ENCODE assay signal across 21 cellular contexts in genomic region chr16:85918436-85918835, GRCh38. TPM values are rescaled to one million over a fixed set of nuclear protein-coding genes. Genes with fewer than 3 reads are reported as not detected.
A peak's percentile ranks its signal among the peaks of the same experiment; 100 is the strongest.
DNase-seq lines count a peak whose midpoint lies in the region; ATAC-seq and TF ChIP-seq lines count a peak whose summit lies in the region.
"Had no signal": no experiment of that assay in that cellular context is flagged by ENCODE, and none has a peak within 500 bp of the region (broad histone marks: within the 10 kb centered on the region; RNA-seq: fewer than 3 reads in every experiment).

No MANE protein-coding gene starts in this region.

- H3K27ac ChIP-seq in BLaER1 treated with 17β-estradiol and CSF1 and Interleukin-3, amounts not matched to agents 10 nM and 100 nM: peak overlapping the region in 9 of 11 experiments; percentile 32 to 100 (median 94); a peak in 17 of 22 replicates
- no peak overlapping the region for H3K27ac ChIP-seq in IMR-90 (ENCODE audit: insufficient read depth, low read length)
- H3K27ac ChIP-seq in neuronal stem cell (replicated peaks; ENCODE audit: low read length): no peak overlapping the region
- H3K27ac ChIP-seq: C4-2B, GM23248, SJCRH30 had no signal

- H3K9me3 ChIP-seq in BLaER1 treated with 17β-estradiol and CSF1 and Interleukin-3, amounts not matched to agents 10 nM and 100 nM (replicated peaks in 1 of 11): peaks cover 0 to 25% (median 4%) of the 10 kb centered on the region in 11 experiments; a peak in 8 of 22 replicates
- H3K9me3 ChIP-seq in IMR-90 (ENCODE audit: control insufficient read depth, insufficient read depth, low read length): no peaks in the 10 kb centered on the region
- no peaks in the 10 kb centered on the region for H3K9me3 ChIP-seq in neuronal stem cell (replicated peaks in 1 of 2; ENCODE audit: control insufficient read depth in 2 of 2, insufficient read depth in 1 of 2, low read depth in 1 of 2, low read length in 2 of 2)
- H3K9me3 ChIP-seq: HAP-1, SJCRH30 had no signal

- WGBS in IMR-90 (ENCODE audit: extremely low coverage in 2 of 2, insufficient read length in 1 of 2), 2 experiments: 91% methylated on average over 28 of the region's 30 CpGs; no CpG with 5 or more reads in 1 of the 2 experiments
- WGBS in neuronal stem cell (ENCODE audit: extremely low coverage in 2 of 2, insufficient read length in 2 of 2, insufficient replicate concordance in 1 of 2), 2 donors: no CpG with 5 or more reads among the region's 30 CpGs

- H3K14ac ChIP-seq in IMR-90 (replicated peaks; ENCODE audit: low read depth, low read length): no peak overlapping the region
- H3K14ac ChIP-seq in neuronal stem cell (ENCODE audit: low read length): peak overlapping the region; percentile 5

- DNase-seq in IMR-90: no peak
- peak; percentile 85 for DNase-seq in chondrocyte (ENCODE audit: low spot score)
- no peak for DNase-seq in neuronal stem cell (ENCODE audit: low spot score)
- no peak for DNase-seq in OCI-M1 (lab: John Stamatoyannopoulos, UW)
- no peak for DNase-seq in EL
- no peak for DNase-seq in anterior cingulate cortex (lab: John Stamatoyannopoulos, UW)
- DNase-seq: DMS79 treated with DMSO at 0.1 percent for 48 hours, GM23248, KBM-7, NCI-H1105 treated with DMSO at 0.1 percent for 48 hours, NCI-H1694 treated with DMSO at 0.1 percent for 48 hours, NCI-H2107, NCI-H226, NCI-H524, SJCRH30 had no signal

- H2BK5ac ChIP-seq in IMR-90 (ENCODE audit: low read depth, low read length, poor library complexity, severe bottlenecking) (no peak overlapping the region), neuronal stem cell (ENCODE audit: low read length) (no peak overlapping the region)

- H2BK15ac ChIP-seq in IMR-90 (ENCODE audit: low read depth, low read length): no peak overlapping the region
- peak overlapping the region; percentile 24 for H2BK15ac ChIP-seq in neuronal stem cell (ENCODE audit: low read length)

- peak overlapping the region in 8 of 11 experiments; percentile 88 to 97 (median 94); a peak in 14 of 22 replicates for H3K4me2 ChIP-seq in BLaER1 treated with 17β-estradiol and CSF1 and Interleukin-3, amounts not matched to agents 10 nM and 100 nM
- H3K4me2 ChIP-seq in IMR-90 (ENCODE audit: low read depth, low read length) (no peak overlapping the region), neuronal stem cell (ENCODE audit: insufficient read depth, low read length, poor library complexity, severe bottlenecking) (no peak overlapping the region)

- H4K8ac ChIP-seq in IMR-90 (ENCODE audit: low read depth in 2 of 2, low read length in 2 of 2) (no peak overlapping the region), neuronal stem cell (ENCODE audit: low read depth, low read length) (no peak overlapping the region)

- no TSS peak for BruUV-seq in IMR-90 (replicated peaks; lab: Mats Ljungman, UMichigan)

- H3K9me1 ChIP-seq in IMR-90 (ENCODE audit: insufficient read depth, low read length): no peaks in the 10 kb centered on the region

- H3K36me3 Mint-ChIP-seq in chondrocyte (ENCODE audit: low read depth): no peaks in the 10 kb centered on the region

- ATAC-seq in IMR-90 (ENCODE audit: low read depth) (no peak), GM21576 (IDR thresholded peaks at IDR 0.05; ENCODE audit: unreplicated experiment) (no peak)
- ATAC-seq: Panc1 had no signal

- H3K79me1 ChIP-seq in IMR-90 (ENCODE audit: low read depth in 1 of 2, low read length in 2 of 2) (no peaks in the 10 kb centered on the region), neuronal stem cell (ENCODE audit: low read depth, low read length) (no peaks in the 10 kb centered on the region)

- no peak overlapping the region for H2BK120ac ChIP-seq in IMR-90 (ENCODE audit: low read depth, low read length)
- no peak overlapping the region for H2BK120ac ChIP-seq in neuronal stem cell (ENCODE audit: low read depth, low read length)

- no peak overlapping the region for H2BK20ac ChIP-seq in IMR-90 (ENCODE audit: low read depth, low read length)

- H3K4me1 Mint-ChIP-seq in chondrocyte (ENCODE audit: low read depth): no peaks in the 10 kb centered on the region

- H3K18ac ChIP-seq in IMR-90 (ENCODE audit: low read depth, low read length) (no peak overlapping the region), neuronal stem cell (ENCODE audit: low read length) (peak overlapping the region; percentile 45)

- H2AK5ac ChIP-seq in IMR-90 (ENCODE audit: low read depth, low read length) (no peak overlapping the region), neuronal stem cell (ENCODE audit: low read depth, low read length) (no peak overlapping the region)

- intact Hi-C loops in IMR-90 (cut with micrococcal nuclease): no loop called here

- CTCF ChIA-PET in IMR-90 (lab: Yijun Ruan, JAX): interaction anchor here (0.9 kb wide), 1 partner anchor 15 kb away, joined by 3 read pairs; no protein-coding TSS in a partner anchor

- H3K27me3 Mint-ChIP-seq in chondrocyte (ENCODE audit: low read depth): peaks cover 27% of the 10 kb centered on the region

- dilution Hi-C loops in IMR-90 (cut with HindIII; ENCODE audit: low sequenced_read_pairs, unreplicated experiment): no loop called here

- no peak for TF ChIP-seq RAD21 in IMR-90 (IDR thresholded peaks at IDR 0.05; ENCODE audit: low read length)

- peaks cover 47 to 100% (median 97%) of the 10 kb centered on the region in 11 experiments for H3K36me3 ChIP-seq in BLaER1 treated with 17β-estradiol and CSF1 and Interleukin-3, amounts not matched to agents 10 nM and 100 nM
- H3K36me3 ChIP-seq in IMR-90 (ENCODE audit: control insufficient read depth, insufficient read depth, low read length): no peaks in the 10 kb centered on the region
- no peaks in the 10 kb centered on the region for H3K36me3 ChIP-seq in neuronal stem cell (replicated peaks in 1 of 2; ENCODE audit: control insufficient read depth in 2 of 2, insufficient read depth in 2 of 2, low read length in 2 of 2)
- H3K36me3 ChIP-seq: HAP-1, SJCRH30 had no signal

- no peak overlapping the region for H4K5ac ChIP-seq in IMR-90 (ENCODE audit: low read depth, low read length)

- no peaks in the 10 kb centered on the region for H3K27me3 ChIP-seq in BLaER1 treated with 17β-estradiol and CSF1 and Interleukin-3, amounts not matched to agents 10 nM and 100 nM
- peaks cover 34% of the 10 kb centered on the region for H3K27me3 ChIP-seq in IMR-90 (ENCODE audit: control insufficient read depth, insufficient read depth, low read length)
- H3K27me3 ChIP-seq in neuronal stem cell (ENCODE audit: control insufficient read depth in 3 of 3, insufficient read depth in 3 of 3, low read depth in 1 of 3, low read length in 3 of 3): peaks cover 0 to 66% (median 0%) of the 10 kb centered on the region in 3 experiments
- H3K27me3 ChIP-seq: SJCRH30 had no signal

- peak overlapping the region in 7 of 11 experiments; percentile 10 to 87 (median 76); a peak in 8 of 22 replicates for H3K9ac ChIP-seq in BLaER1 treated with 17β-estradiol and CSF1 and Interleukin-3, amounts not matched to agents 10 nM and 100 nM
- H3K9ac ChIP-seq in IMR-90 (ENCODE audit: low read depth, low read length) (no peak overlapping the region), neuronal stem cell (ENCODE audit: low read depth, low read length, poor library complexity) (peak overlapping the region; percentile 2)
- H3K9ac ChIP-seq: GM23248 had no signal

- in situ Hi-C loops in IMR-90 (cut with MboI; ENCODE audit: low sequenced_read_pairs): no loop called here

- H3K27ac Mint-ChIP-seq in chondrocyte (ENCODE audit: unreplicated experiment): no peak overlapping the region

- H3K23ac ChIP-seq in IMR-90 (ENCODE audit: low read depth, low read length): no peak overlapping the region
- peak overlapping the region; percentile 31 for H3K23ac ChIP-seq in neuronal stem cell (ENCODE audit: low read depth, low read length, poor library complexity)

- TF ChIP-seq POLR2A in IMR-90 (IDR thresholded peaks at IDR 0.05; ENCODE audit: low read depth, low read length): no peak

- H2BK12ac ChIP-seq in neuronal stem cell (ENCODE audit: low read length): peak overlapping the region; percentile 48

- no peak overlapping the region for H3K4me3 Mint-ChIP-seq in chondrocyte (ENCODE audit: unreplicated experiment)

- H3K4ac ChIP-seq in IMR-90 (ENCODE audit: low read depth, low read length) (no peak overlapping the region), neuronal stem cell (ENCODE audit: low read length) (no peak overlapping the region)

- peak overlapping the region in 4 of 10 experiments; percentile 1 to 30 (median 10); a peak in 5 of 20 replicates for H3K4me3 ChIP-seq in BLaER1 treated with 17β-estradiol and CSF1 and Interleukin-3, amounts not matched to agents 10 nM and 100 nM
- H3K4me3 ChIP-seq in IMR-90 (ENCODE audit: insufficient read depth, low read depth, low read length): no peak overlapping the region
- H3K4me3 ChIP-seq in neuronal stem cell (ENCODE audit: low read length in 2 of 2): no peak overlapping the region
- H3K4me3 ChIP-seq: GM23248, HAP-1, SJCRH30 had no signal

- H3K4me1 ChIP-seq in BLaER1 treated with 17β-estradiol and CSF1 and Interleukin-3, amounts not matched to agents 10 nM and 100 nM: peaks cover 51 to 100% (median 96%) of the 10 kb centered on the region in 10 experiments
- H3K4me1 ChIP-seq in IMR-90 (ENCODE audit: control insufficient read depth, insufficient read depth, low read length): peaks cover under 1% of the 10 kb centered on the region; the same call in 1 of the 2 replicates
- H3K4me1 ChIP-seq in neuronal stem cell (ENCODE audit: control insufficient read depth in 2 of 2, insufficient read depth in 1 of 2, low read depth in 1 of 2, low read length in 2 of 2): peaks cover 0 to 10% of the 10 kb centered on the region in 2 donors
- H3K4me1 ChIP-seq: HAP-1 had no signal

- no peak overlapping the region for H3K56ac ChIP-seq in IMR-90 (ENCODE audit: extremely low read depth, insufficient read depth, low read length)

- POLR2A ChIA-PET in IMR-90 (lab: Charles Lee; ENCODE audit: unreplicated experiment): no interaction called here

- H3K9me3 Mint-ChIP-seq in chondrocyte (ENCODE audit: low read depth): no peaks in the 10 kb centered on the region

- no peak for TF ChIP-seq CTCF in IMR-90 (conservative IDR thresholded peaks at IDR 0.05; ENCODE audit: low read depth, low read length)
- no peak for TF ChIP-seq CTCF in chondrocyte (IDR thresholded peaks at IDR 0.05)

- peaks cover 0 to 98% (median 12%) of the 10 kb centered on the region in 11 experiments; a peak in 9 of 22 replicates for H4K20me1 ChIP-seq in BLaER1 treated with 17β-estradiol and CSF1 and Interleukin-3, amounts not matched to agents 10 nM and 100 nM
- no peaks in the 10 kb centered on the region for H4K20me1 ChIP-seq in IMR-90 (ENCODE audit: insufficient read depth, low read length)

- H4K91ac ChIP-seq in IMR-90 (ENCODE audit: insufficient read depth, low read depth, low read length) (no peak overlapping the region), neuronal stem cell (ENCODE audit: low read depth, low read length, poor library complexity) (no peak overlapping the region)

- no peak overlapping the region for H2AK9ac ChIP-seq in IMR-90 (replicated peaks; ENCODE audit: low read depth, low read length, poor library complexity)

- H2AFZ ChIP-seq in IMR-90 (replicated peaks; ENCODE audit: low read length, poor library complexity): peak overlapping the region; percentile 8
- no peak overlapping the region for H2AFZ ChIP-seq in neuronal stem cell (ENCODE audit: low read length)
- H2AFZ ChIP-seq: GM23248 had no signal

RNA-seq across cellular contexts. Expression of gene IRF8, which starts 19.5 kb away (rescaled TPM):
- not detected in 2 replicates for total RNA-seq in IMR-90 (2012; rRNA removed)
- not detected in 2 replicates for polyA plus RNA-seq in IMR-90 (2012; rRNA removed)
- polyA plus RNA-seq in IMR-90 (2012; cell fraction: cytosol; rRNA removed): not detected in 2 replicates
- not detected in 2 replicates for polyA plus RNA-seq in IMR-90 (2012; cell fraction: nucleus; rRNA removed; ENCODE audit: low replicate concordance)
- not detected in 3 replicates for total RNA-seq in chondrocyte
- 1.3 TPM for polyA plus RNA-seq in neuronal stem cell (2013, experiment 1 of 2)
- 1.5 TPM for polyA plus RNA-seq in neuronal stem cell (2013, experiment 2 of 2)
- total RNA-seq: G401, GM23248, SJCRH30 had no signal

Comparison
In these comparisons a context has a peak if more than half of its experiments do, and no peak if none do; other contexts are left out.
1. H3K27ac ChIP-seq: peak in BLaER1 treated with 17β-estradiol and CSF1 and Interleukin-3, amounts not matched to agents 10 nM and 100 nM (9 of 11); none in IMR-90 (single experiment) and neuronal stem cell (single experiment).
2. H3K4me2 ChIP-seq: peak in BLaER1 treated with 17β-estradiol and CSF1 and Interleukin-3, amounts not matched to agents 10 nM and 100 nM (8 of 11); none in IMR-90 (single experiment) and neuronal stem cell (single experiment).